ENCODE assay signal across 8 cellular contexts in the genomic region with DNA sequence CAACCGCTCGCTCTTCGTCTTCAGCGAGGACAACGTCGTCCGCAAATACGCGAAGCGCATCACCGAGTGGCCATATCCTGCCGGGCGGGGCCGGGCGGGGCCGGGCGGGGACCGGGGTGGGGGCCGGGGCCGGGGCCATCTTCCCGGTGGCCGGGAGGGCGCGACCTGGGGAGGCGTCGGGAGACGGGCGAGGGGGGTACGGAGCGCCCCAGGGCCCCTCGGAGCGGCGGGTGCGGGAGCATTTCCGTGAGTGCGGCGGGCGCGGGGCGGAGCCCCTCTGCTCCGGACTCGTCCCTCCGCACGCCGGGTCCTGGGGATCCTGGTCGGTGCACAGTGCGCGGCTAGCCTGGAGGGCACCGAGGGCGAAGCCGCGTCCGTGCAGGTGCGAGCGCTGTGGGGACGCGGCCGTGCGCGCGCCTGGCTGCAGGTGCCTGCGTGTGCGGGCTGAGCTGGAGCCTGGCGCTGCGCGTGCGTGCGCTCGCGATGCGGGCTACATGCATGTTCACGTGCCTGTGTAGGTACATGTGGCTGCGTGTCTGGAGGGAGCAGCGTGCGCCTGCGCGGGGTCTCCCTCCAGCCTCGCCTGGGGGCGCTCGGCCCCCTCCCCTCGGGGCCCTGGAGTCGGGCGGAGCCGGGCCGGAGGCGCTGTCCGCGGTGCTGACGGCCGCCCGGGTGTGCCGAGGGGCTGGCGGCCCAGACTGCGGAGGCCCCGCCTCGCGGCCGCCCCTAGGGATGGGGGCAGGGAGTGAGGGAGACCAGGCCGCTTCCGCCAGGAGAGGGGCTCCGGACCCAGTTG. TPM values are rescaled to one million over a fixed set of nuclear protein-coding genes. Genes with fewer than 3 reads are reported as not detected.
A peak's percentile ranks its signal among the peaks of the same experiment; 100 is the strongest.
DNase-seq lines count a peak whose midpoint lies in the region; ATAC-seq and TF ChIP-seq lines count a peak whose summit lies in the region.

No MANE protein-coding gene starts in this region.

- no peak overlapping the region for H3K27ac Mint-ChIP-seq in nephron progenitor cell

- peak; percentile 33; the same call in 2 of the 3 replicates for ATAC-seq in SK-N-SH treated with all-trans-retinoic acid at 6 μM for 48 hours

- TF ChIP-seq CTCF in epithelial cell of proximal tubule (conservative IDR thresholded peaks at IDR 0.05; ENCODE audit: low read depth, low read length) (no peak), nephron progenitor cell (IDR thresholded peaks at IDR 0.05) (peak; percentile 20)

- H3K36me3 Mint-ChIP-seq in nephron progenitor cell (ENCODE audit: low read depth): no peaks in the 10 kb centered on the region

- peaks cover 33% of the 10 kb centered on the region for H3K27me3 Mint-ChIP-seq in nephron progenitor cell (ENCODE audit: low read depth, poor library complexity)

- DNase-seq in DMS 273 (lab: John Stamatoyannopoulos, UW; ENCODE audit: unreplicated experiment) (peak; percentile 74), DMS 273 treated with DMSO at 0.1 percent for 48 hours (lab: John Stamatoyannopoulos, UW) (no peak), epithelial cell of proximal tubule (ENCODE audit: low read depth) (no peak), nephron progenitor cell (peak; percentile 95), NCI-H128 (lab: John Stamatoyannopoulos, UW; ENCODE audit: unreplicated experiment) (no peak), COR-L47 (lab: John Stamatoyannopoulos, UW) (no peak), foreskin melanocyte (no peak)

- no peak overlapping the region for H3K4me3 Mint-ChIP-seq in nephron progenitor cell

- H3K9me3 Mint-ChIP-seq in nephron progenitor cell: peaks cover 10% of the 10 kb centered on the region

- H3K4me3 ChIP-seq in epithelial cell of proximal tubule (ENCODE audit: low read depth, low read length): peak overlapping the region; percentile 27

- no peaks in the 10 kb centered on the region for H3K4me1 Mint-ChIP-seq in nephron progenitor cell

TF ChIP-seq in SK-N-SH treated with all-trans-retinoic acid at 6 μM for 48 hours, 23 proteins besides CTCF, POLR2A, EP300 and RAD21:
- TF ChIP-seq, protein P1, sequence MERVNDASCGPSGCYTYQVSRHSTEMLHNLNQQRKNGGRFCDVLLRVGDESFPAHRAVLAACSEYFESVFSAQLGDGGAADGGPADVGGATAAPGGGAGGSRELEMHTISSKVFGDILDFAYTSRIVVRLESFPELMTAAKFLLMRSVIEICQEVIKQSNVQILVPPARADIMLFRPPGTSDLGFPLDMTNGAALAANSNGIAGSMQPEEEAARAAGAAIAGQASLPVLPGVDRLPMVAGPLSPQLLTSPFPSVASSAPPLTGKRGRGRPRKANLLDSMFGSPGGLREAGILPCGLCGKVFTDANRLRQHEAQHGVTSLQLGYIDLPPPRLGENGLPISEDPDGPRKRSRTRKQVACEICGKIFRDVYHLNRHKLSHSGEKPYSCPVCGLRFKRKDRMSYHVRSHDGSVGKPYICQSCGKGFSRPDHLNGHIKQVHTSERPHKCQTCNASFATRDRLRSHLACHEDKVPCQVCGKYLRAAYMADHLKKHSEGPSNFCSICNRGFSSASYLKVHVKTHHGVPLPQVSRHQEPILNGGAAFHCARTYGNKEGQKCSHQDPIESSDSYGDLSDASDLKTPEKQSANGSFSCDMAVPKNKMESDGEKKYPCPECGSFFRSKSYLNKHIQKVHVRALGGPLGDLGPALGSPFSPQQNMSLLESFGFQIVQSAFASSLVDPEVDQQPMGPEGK (CRISPR knock-in tag; IDR thresholded peaks at IDR 0.05; ENCODE audit: borderline replicate concordance): no peak
- no peak for TF ChIP-seq TOX (CRISPR knock-in tag; IDR thresholded peaks at IDR 0.05; ENCODE audit: borderline replicate concordance)
- no peak for TF ChIP-seq ZNF565 (CRISPR knock-in tag; conservative IDR thresholded peaks at IDR 0.05; ENCODE audit: low read depth)
- no peak for TF ChIP-seq PPARA (CRISPR knock-in tag; IDR thresholded peaks at IDR 0.05; ENCODE audit: borderline replicate concordance)
- TF ChIP-seq RARB (CRISPR knock-in tag; IDR thresholded peaks at IDR 0.05): no peak
- TF ChIP-seq CSDC2 (CRISPR knock-in tag; IDR thresholded peaks at IDR 0.05): no peak
- no peak for TF ChIP-seq ARNTL (CRISPR knock-in tag; IDR thresholded peaks at IDR 0.05; ENCODE audit: borderline replicate concordance, low read depth)
- no peak for TF ChIP-seq POU6F1 (CRISPR knock-in tag; IDR thresholded peaks at IDR 0.05; ENCODE audit: borderline replicate concordance, low read depth)
- TF ChIP-seq ZC3H10 (CRISPR knock-in tag; IDR thresholded peaks at IDR 0.05): no peak
- TF ChIP-seq OSR1 (CRISPR knock-in tag; IDR thresholded peaks at IDR 0.05): no peak
- TF ChIP-seq, protein P2, sequence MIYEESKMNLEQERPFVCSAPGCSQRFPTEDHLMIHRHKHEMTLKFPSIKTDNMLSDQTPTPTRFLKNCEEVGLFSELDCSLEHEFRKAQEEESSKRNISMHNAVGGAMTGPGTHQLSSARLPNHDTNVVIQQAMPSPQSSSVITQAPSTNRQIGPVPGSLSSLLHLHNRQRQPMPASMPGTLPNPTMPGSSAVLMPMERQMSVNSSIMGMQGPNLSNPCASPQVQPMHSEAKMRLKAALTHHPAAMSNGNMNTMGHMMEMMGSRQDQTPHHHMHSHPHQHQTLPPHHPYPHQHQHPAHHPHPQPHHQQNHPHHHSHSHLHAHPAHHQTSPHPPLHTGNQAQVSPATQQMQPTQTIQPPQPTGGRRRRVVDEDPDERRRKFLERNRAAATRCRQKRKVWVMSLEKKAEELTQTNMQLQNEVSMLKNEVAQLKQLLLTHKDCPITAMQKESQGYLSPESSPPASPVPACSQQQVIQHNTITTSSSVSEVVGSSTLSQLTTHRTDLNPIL (CRISPR knock-in tag; IDR thresholded peaks at IDR 0.05; ENCODE audit: low read depth): no peak
- no peak for TF ChIP-seq TCF4 (CRISPR knock-in tag; IDR thresholded peaks at IDR 0.05; ENCODE audit: borderline replicate concordance)
- TF ChIP-seq CSRNP3 (CRISPR knock-in tag; IDR thresholded peaks at IDR 0.05): no peak
- no peak for TF ChIP-seq BACH2 (CRISPR knock-in tag; IDR thresholded peaks at IDR 0.05; ENCODE audit: borderline replicate concordance)

RNA-seq across cellular contexts. Expression of gene CACNA1B, which starts 0.8 kb away (rescaled TPM):
- total RNA-seq in epithelial cell of proximal tubule: under 0.01 and 0.07 TPM in 2 replicates

Comparison
In these comparisons a context has a peak if more than half of its experiments do, and no peak if none do; other contexts are left out.
1. DNase-seq: peak in DMS 273 (single experiment) and nephron progenitor cell (single experiment); none in DMS 273 treated with DMSO at 0.1 percent for 48 hours (single experiment), epithelial cell of proximal tubule (single experiment), NCI-H128 (single experiment), COR-L47 (single experiment) and foreskin melanocyte (single experiment).